Comparison of ENCODE assay signal across 20 cellular contexts in genomic region chr3:132569580-132569979, GRCh38. TPM values are rescaled to one million over a fixed set of nuclear protein-coding genes. Genes with fewer than 3 reads are reported as not detected.
DNase-seq lines count a peak whose midpoint lies in the region; ATAC-seq and TF ChIP-seq lines count a peak whose summit lies in the region.
"Had no signal": no experiment of that assay in that cellular context is flagged by ENCODE, and none has a peak within 500 bp of the region (broad histone marks: within the 10 kb centered on the region; RNA-seq: fewer than 3 reads in every experiment).

No MANE protein-coding gene starts in this region.

- H3K27ac Mint-ChIP-seq in stimulated activated naive CD8-positive, alpha-beta T cell treated with anti-CD3 and anti-CD28 coated beads, Interleukin-15, amount 100 ng/mL, for 72 hours, result no peak overlapping the region
- peak overlapping the region; percentile 72 for H3K27ac Mint-ChIP-seq in chondrocyte (ENCODE audit: unreplicated experiment)
- H3K27ac Mint-ChIP-seq: nephron progenitor cell, T-cell had no signal

- peak; percentile 29 for ATAC-seq in stimulated activated naive CD8-positive, alpha-beta T cell treated with anti-CD3 and anti-CD28 coated beads, Interleukin-15, Interleukin-2, amounts not matched to agents 100 U/mL and 50 U/mL, for 24 hours
- no peak for ATAC-seq in stimulated activated naive CD8-positive, alpha-beta T cell treated with anti-CD3 and anti-CD28 coated beads, Interleukin-15, amount 100 ng/mL, for 72 hours
- ATAC-seq in HG03039 (IDR thresholded peaks at IDR 0.05; ENCODE audit: unreplicated experiment) (no peak), HG03439 (IDR thresholded peaks at IDR 0.05; ENCODE audit: unreplicated experiment) (no peak)
- ATAC-seq: body of pancreas, T-cell had no signal

- H3K4me1 ChIP-seq in osteoblast (ENCODE audit: insufficient read depth, low read length), result peaks cover 3% of the 10 kb centered on the region
- H3K4me1 ChIP-seq: body of pancreas had no signal

- no peaks in the 10 kb centered on the region for H3K9me3 ChIP-seq in osteoblast (ENCODE audit: low read depth, low read length)
- H3K9me3 ChIP-seq: body of pancreas had no signal

- H3K4me2 ChIP-seq in osteoblast (ENCODE audit: insufficient read depth, low read length), result no peak overlapping the region

- no peaks in the 10 kb centered on the region for H4K20me1 ChIP-seq in osteoblast (ENCODE audit: insufficient read depth, low read length)

- DNase-seq in stimulated activated naive CD8-positive, alpha-beta T cell treated with anti-CD3 and anti-CD28 coated beads, Interleukin-15, Interleukin-2, amounts not matched to agents 100 U/mL and 50 U/mL, for 24 hours, result no peak
- no peak for DNase-seq in stimulated activated naive CD8-positive, alpha-beta T cell treated with anti-CD3 and anti-CD28 coated beads, Interleukin-15, amount 100 ng/mL, for 72 hours
- DNase-seq in chondrocyte (ENCODE audit: low spot score) (no peak), osteoblast (ENCODE audit: insufficient read length, low spot score, missing footprints) (no peak), NCI-H1417 (lab: John Stamatoyannopoulos, UW) (no peak)
- no peak for DNase-seq in activated CD4-positive, CD25-positive, alpha-beta regulatory T cell (lab: John Stamatoyannopoulos, UW)
- DNase-seq: activated CD8-positive, alpha-beta memory T cell treated with anti-CD3 and anti-CD28 coated beads for 24 hours; activated effector memory CD4-positive, alpha-beta T cell treated with anti-CD3 and anti-CD28 coated beads, Interleukin-2, amount 50 U/mL, for 16 hours; body of pancreas; COR-L47; dorsolateral prefrontal cortex; erythroblast; heart left ventricle; mesendoderm; NCI-H446 treated with DMSO at 0.1 percent for 48 hours; nephron progenitor cell; stimulated activated naive CD4-positive, alpha-beta T cell treated with Interleukin-2 at 50 U/mL for 16 hours; T-cell had no signal

- H3K79me2 ChIP-seq in osteoblast (ENCODE audit: insufficient read depth, low read length), result no peaks in the 10 kb centered on the region

- no peaks in the 10 kb centered on the region for H3K9me3 Mint-ChIP-seq in stimulated activated naive CD8-positive, alpha-beta T cell treated with anti-CD3 and anti-CD28 coated beads, Interleukin-15, amount 100 ng/mL, for 72 hours
- peaks cover 7% of the 10 kb centered on the region for H3K9me3 Mint-ChIP-seq in chondrocyte (ENCODE audit: low read depth)

- H3K4me3 ChIP-seq in osteoblast (ENCODE audit: insufficient read depth, low read length), result no peak overlapping the region
- H3K4me3 ChIP-seq: body of pancreas, dorsolateral prefrontal cortex, heart left ventricle had no signal

- no peaks in the 10 kb centered on the region for H3K27me3 ChIP-seq in osteoblast (ENCODE audit: insufficient read depth, low read length)
- H3K27me3 ChIP-seq: body of pancreas, dorsolateral prefrontal cortex, heart left ventricle had no signal

- TF ChIP-seq CTCF in chondrocyte (IDR thresholded peaks at IDR 0.05) (no peak), osteoblast (IDR thresholded peaks at IDR 0.05; ENCODE audit: extremely low read depth, low read depth, low read length) (no peak)

- H3K4me3 Mint-ChIP-seq in stimulated activated naive CD8-positive, alpha-beta T cell treated with anti-CD3 and anti-CD28 coated beads, Interleukin-15, amount 100 ng/mL, for 72 hours, result no peak overlapping the region
- H3K4me3 Mint-ChIP-seq in chondrocyte (ENCODE audit: unreplicated experiment), result no peak overlapping the region
- H3K4me3 Mint-ChIP-seq: nephron progenitor cell, T-cell had no signal

- no peaks in the 10 kb centered on the region for H3K27me3 Mint-ChIP-seq in stimulated activated naive CD8-positive, alpha-beta T cell treated with anti-CD3 and anti-CD28 coated beads, Interleukin-15, amount 100 ng/mL, for 72 hours
- H3K27me3 Mint-ChIP-seq in chondrocyte (ENCODE audit: low read depth), result no peaks in the 10 kb centered on the region
- H3K27me3 Mint-ChIP-seq: T-cell had no signal

- H3K36me3 ChIP-seq in osteoblast (ENCODE audit: insufficient read depth, low read length), result no peaks in the 10 kb centered on the region

- H3K36me3 Mint-ChIP-seq in chondrocyte (ENCODE audit: low read depth), result peaks cover 14% of the 10 kb centered on the region

- peaks cover 21% of the 10 kb centered on the region for H3K4me1 Mint-ChIP-seq in stimulated activated naive CD8-positive, alpha-beta T cell treated with anti-CD3 and anti-CD28 coated beads, Interleukin-15, amount 100 ng/mL, for 72 hours
- peaks cover 17% of the 10 kb centered on the region for H3K4me1 Mint-ChIP-seq in chondrocyte (ENCODE audit: low read depth)
- H3K4me1 Mint-ChIP-seq: nephron progenitor cell, T-cell had no signal

- H3K27ac ChIP-seq in osteoblast (ENCODE audit: low read depth, low read length), result peak overlapping the region; percentile 57
- H3K27ac ChIP-seq: body of pancreas had no signal

- peak overlapping the region; percentile 13 for H2AFZ ChIP-seq in osteoblast (ENCODE audit: low read length)

RNA-seq across cellular contexts. Expression of gene ACKR4, which starts 27.5 kb away (rescaled TPM):
- total RNA-seq in chondrocyte (0.22 TPM in 1 of 3 replicates, not detected in the others), osteoblast (0.72 TPM in 1 of 2 replicates, not detected in the other)
